ENCODE assay signal across 14 cellular contexts in the genomic region with DNA sequence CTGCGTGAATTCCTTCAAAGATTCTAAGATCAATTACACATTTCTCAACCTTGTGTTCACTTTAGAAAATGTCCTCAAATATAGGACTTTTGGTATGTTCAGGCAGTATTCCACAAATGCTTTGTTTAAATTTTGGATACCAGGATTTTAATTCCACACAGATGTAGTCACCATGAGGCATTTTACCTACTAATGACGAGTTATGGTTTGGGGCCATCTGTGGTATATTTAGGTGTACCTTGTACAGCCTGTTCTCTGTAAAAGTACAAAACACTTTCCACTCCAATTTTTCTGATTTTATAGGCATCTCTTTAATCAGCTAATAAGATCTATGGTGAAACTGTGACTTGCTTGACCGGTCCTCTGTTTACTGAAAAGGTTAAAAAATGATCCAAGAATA.
DNase-seq lines count a peak whose midpoint lies in the region; ATAC-seq and TF ChIP-seq lines count a peak whose summit lies in the region.
"Had no signal": no experiment of that assay in that cellular context is flagged by ENCODE, and none has a peak within 500 bp of the region (broad histone marks: within the 10 kb centered on the region; RNA-seq: fewer than 3 reads in every experiment).

No MANE protein-coding gene starts in this region.

- H3K27ac ChIP-seq in breast epithelium (no peak overlapping the region), PC-9 (peak overlapping the region; percentile 59), gastroesophageal sphincter (peak overlapping the region; percentile 23 to 70 (median 46)), suprapubic skin (no peak overlapping the region), mesendoderm (ENCODE audit: low read depth, low read length) (no peak overlapping the region)
- H3K27ac ChIP-seq: BLaER1 had no signal

- DNase-seq in MCF 10A (ENCODE audit: unreplicated experiment) (no peak), breast epithelium (ENCODE audit: low spot score in 2 of 2) (no peak), PC-9 (peak in 1 of 2 experiments; percentile 88), suprapubic skin (ENCODE audit: low spot score in 2 of 2) (no peak), mesendoderm (no peak), NCI-H1694 treated with DMSO at 0.1 percent for 48 hours (lab: John Stamatoyannopoulos, UW) (no peak)
- DNase-seq: 8988T; AML-193; CD4-positive, CD25-positive, alpha-beta regulatory T cell had no signal

- H3K36me3 Mint-ChIP-seq in MCF 10A (ENCODE audit: insufficient read depth, unreplicated experiment) = no peaks in the 10 kb centered on the region
- H3K36me3 Mint-ChIP-seq: CD4-positive, CD25-positive, alpha-beta regulatory T cell had no signal

- H3K4me3 ChIP-seq in breast epithelium (no peak overlapping the region), PC-9 (no peak overlapping the region), gastroesophageal sphincter (no peak overlapping the region), suprapubic skin (no peak overlapping the region), mesendoderm (ENCODE audit: low read length) (no peak overlapping the region)
- H3K4me3 ChIP-seq: BLaER1 had no signal

- WGBS in gastroesophageal sphincter (ENCODE audit: low coverage in 1 of 2), 2 donors = 48 to 67% methylated on average over 3 of the region's 3 CpGs
- WGBS in suprapubic skin = 79% methylated on average over 3 of the region's 3 CpGs
- no CpG with 5 or more reads among the region's 3 CpGs for WGBS in mesendoderm (ENCODE audit: extremely low coverage, insufficient coverage, low lambda C conversion rate)

- no TSS peak for BruUV-seq in MCF 10A (replicated peaks; lab: Mats Ljungman, UMichigan)
- BruUV-seq in PC-9 (replicated peaks; lab: Mats Ljungman, UMichigan) = no TSS peak

- no peak overlapping the region for H4K8ac ChIP-seq in mesendoderm (ENCODE audit: low read depth, low read length)

- no peaks in the 10 kb centered on the region for H3K27me3 ChIP-seq in breast epithelium
- no peaks in the 10 kb centered on the region for H3K27me3 ChIP-seq in PC-9 (ENCODE audit: insufficient read depth, low read depth)
- H3K27me3 ChIP-seq in gastroesophageal sphincter = no peaks in the 10 kb centered on the region
- H3K27me3 ChIP-seq in suprapubic skin = no peaks in the 10 kb centered on the region
- H3K27me3 ChIP-seq in mesendoderm (ENCODE audit: insufficient read depth, low read length, poor library complexity) = no peaks in the 10 kb centered on the region
- H3K27me3 ChIP-seq: BLaER1 had no signal

- no peak overlapping the region for H4K5ac ChIP-seq in mesendoderm (ENCODE audit: low read length)

- H3K4me1 Mint-ChIP-seq in MCF 10A (ENCODE audit: insufficient read depth, unreplicated experiment) = peaks cover 23% of the 10 kb centered on the region
- H3K4me1 Mint-ChIP-seq: CD4-positive, CD25-positive, alpha-beta regulatory T cell had no signal

- H3K9me3 ChIP-seq in breast epithelium (no peaks in the 10 kb centered on the region), PC-9 (ENCODE audit: insufficient read depth, low read depth) (no peaks in the 10 kb centered on the region), gastroesophageal sphincter (no peaks in the 10 kb centered on the region), suprapubic skin (no peaks in the 10 kb centered on the region)
- H3K9me3 ChIP-seq: BLaER1 had no signal

- H3K79me1 ChIP-seq in mesendoderm (ENCODE audit: low read length) = no peaks in the 10 kb centered on the region

- H3K4me3 Mint-ChIP-seq in MCF 10A (ENCODE audit: unreplicated experiment) = no peak overlapping the region
- H3K4me3 Mint-ChIP-seq: CD4-positive, CD25-positive, alpha-beta regulatory T cell had no signal

- 0 out of 2 replicates have a peak overlapping the region, but pooled peaks have one; percentile 5 for H2AFZ ChIP-seq in PC-9

- intact Hi-C loops in MCF 10A (cut with micrococcal nuclease) (no loop called here), breast epithelium (cut with DNase I; ENCODE audit: low total_unique reads) (no loop called here), PC-9 (cut with micrococcal nuclease; ENCODE audit: unreplicated experiment) (no loop called here)

- H3F3A ChIP-seq in PC-9 (ENCODE audit: insufficient read depth, low read depth) = 0 out of 2 replicates have a peak, but pooled peaks cover 6% of the 10 kb centered on the region

- H4K20me1 ChIP-seq in PC-9 (ENCODE audit: insufficient read depth) = no peaks in the 10 kb centered on the region
- H4K20me1 ChIP-seq: BLaER1 had no signal

- H3K4me2 ChIP-seq in PC-9 (peak overlapping the region; percentile 29), mesendoderm (ENCODE audit: low read length) (no peak overlapping the region)
- H3K4me2 ChIP-seq: BLaER1 had no signal

- TF ChIP-seq POLR2A in breast epithelium (IDR thresholded peaks at IDR 0.05) (no peak), gastroesophageal sphincter (IDR thresholded peaks at IDR 0.05) (no peak), suprapubic skin (IDR thresholded peaks at IDR 0.05) (no peak)

- H3K27me3 Mint-ChIP-seq in MCF 10A (ENCODE audit: insufficient read depth, unreplicated experiment) = no peaks in the 10 kb centered on the region
- H3K27me3 Mint-ChIP-seq: CD4-positive, CD25-positive, alpha-beta regulatory T cell had no signal

- H3K18ac ChIP-seq in mesendoderm (ENCODE audit: low read length) = no peak overlapping the region

- H3K4me1 ChIP-seq in breast epithelium (no peaks in the 10 kb centered on the region), PC-9 (replicated peaks; ENCODE audit: insufficient read depth) (peaks cover 33% of the 10 kb centered on the region; the same call in 1 of the 2 replicates), gastroesophageal sphincter (peaks cover 0 to 19% (median 4%) of the 10 kb centered on the region in 3 donors), suprapubic skin (no peaks in the 10 kb centered on the region), mesendoderm (ENCODE audit: control insufficient read depth, low read depth, low read length) (no peaks in the 10 kb centered on the region)
- H3K4me1 ChIP-seq: BLaER1 had no signal

- H2BK5ac ChIP-seq in mesendoderm (ENCODE audit: low read length) = no peak overlapping the region

- no peak overlapping the region for H2AK5ac ChIP-seq in mesendoderm (ENCODE audit: low read length)

- H3K27ac Mint-ChIP-seq in MCF 10A (ENCODE audit: low read depth, unreplicated experiment) = peak overlapping the region; percentile 76
- H3K27ac Mint-ChIP-seq: CD4-positive, CD25-positive, alpha-beta regulatory T cell had no signal

- H3K9ac ChIP-seq in mesendoderm (ENCODE audit: low read length) = no peak overlapping the region
- H3K9ac ChIP-seq: BLaER1 had no signal

- POLR2A ChIA-PET in MCF 10A (lab: Yijun Ruan, JAX) (no interaction called here), PC-9 (lab: Charles Lee; ENCODE audit: unreplicated experiment) (no interaction called here)

- ATAC-seq in gastroesophageal sphincter = peak; percentile 66
- no peak for ATAC-seq in HG03108 (IDR thresholded peaks at IDR 0.05; ENCODE audit: unreplicated experiment)
- ATAC-seq: HCT116, HepG2 had no signal

- TF ChIP-seq CTCF in MCF 10A (IDR thresholded peaks at IDR 0.05; ENCODE audit: unreplicated experiment) (no peak), breast epithelium (IDR thresholded peaks at IDR 0.05) (no peak), PC-9 (conservative IDR thresholded peaks at IDR 0.05) (no peak), gastroesophageal sphincter (IDR thresholded peaks at IDR 0.05) (no peak), suprapubic skin (IDR thresholded peaks at IDR 0.05) (no peak)

- H2BK15ac ChIP-seq in mesendoderm (replicated peaks; ENCODE audit: low read depth) = no peak overlapping the region

- H2BK120ac ChIP-seq in mesendoderm (ENCODE audit: low read depth, low read length) = no peak overlapping the region

- H3K56ac ChIP-seq in mesendoderm (ENCODE audit: low read length) = no peak overlapping the region

- no peaks in the 10 kb centered on the region for H3K36me3 ChIP-seq in breast epithelium
- no peaks in the 10 kb centered on the region for H3K36me3 ChIP-seq in PC-9 (ENCODE audit: low read depth)
- no peaks in the 10 kb centered on the region for H3K36me3 ChIP-seq in gastroesophageal sphincter
- H3K36me3 ChIP-seq in suprapubic skin = no peaks in the 10 kb centered on the region
- no peaks in the 10 kb centered on the region for H3K36me3 ChIP-seq in mesendoderm (ENCODE audit: control insufficient read depth, insufficient read depth, low read length)
- H3K36me3 ChIP-seq: BLaER1 had no signal

- H3K79me2 ChIP-seq in PC-9 (ENCODE audit: low read depth) (no peaks in the 10 kb centered on the region), mesendoderm (ENCODE audit: control insufficient read depth, insufficient read depth, low read length) (no peaks in the 10 kb centered on the region)

- TF ChIP-seq EP300 in gastroesophageal sphincter (IDR thresholded peaks at IDR 0.05) (no peak), suprapubic skin (IDR thresholded peaks at IDR 0.05) (peak; percentile 18)

- H3K23ac ChIP-seq in mesendoderm (ENCODE audit: low read length) = no peak overlapping the region

- H3K4ac ChIP-seq in mesendoderm (ENCODE audit: low read depth, low read length) = no peak overlapping the region

- CTCF ChIA-PET in MCF 10A (lab: Yijun Ruan, JAX) = no interaction called here
- CTCF ChIA-PET in PC-9 (lab: Charles Lee) = no interaction called here

- no peaks in the 10 kb centered on the region for H3K9me2 ChIP-seq in PC-9 (ENCODE audit: insufficient read depth)

- peaks cover 9% of the 10 kb centered on the region for H3K9me3 Mint-ChIP-seq in MCF 10A (ENCODE audit: unreplicated experiment)

Comparison
In these comparisons a context has a peak if more than half of its experiments do, and no peak if none do; other contexts are left out.
1. H3K27ac ChIP-seq: peak in PC-9 (single experiment) and gastroesophageal sphincter (4 of 4); none in breast epithelium (0 of 2), suprapubic skin (single experiment) and mesendoderm (single experiment).